Comparison of ENCODE assay signal across 8 cellular contexts in genomic region chr3:196620228-196620627, GRCh38. TPM values are rescaled to one million over a fixed set of nuclear protein-coding genes. Genes with fewer than 3 reads are reported as not detected.
A peak's percentile ranks its signal among the peaks of the same experiment; 100 is the strongest.
DNase-seq lines count a peak whose midpoint lies in the region; ATAC-seq and TF ChIP-seq lines count a peak whose summit lies in the region.

No MANE protein-coding gene starts in this region.

- H3K4me2 ChIP-seq in hepatocyte: no peak overlapping the region

- no peak for TF ChIP-seq CTCF in hepatocyte (IDR thresholded peaks at IDR 0.05; ENCODE audit: poor library complexity)

- peak; percentile 21 for DNase-seq in stimulated activated naive CD4-positive, alpha-beta T cell treated with Interleukin-2 at 50 U/mL for 16 hours (lab: John Stamatoyannopoulos, UW)
- DNase-seq in stimulated activated naive CD4-positive, alpha-beta T cell (lab: John Stamatoyannopoulos, UW): no peak
- DNase-seq in SKM-1 treated with dmso at 0.1 percent for 144 hours (lab: John Stamatoyannopoulos, UW; ENCODE audit: unreplicated experiment) (peak; percentile 87), hepatocyte (ENCODE audit: low spot score) (no peak), cerebellum (ENCODE audit: low spot score) (no peak), T-helper 9 cell (no peak)

- H3K36me3 ChIP-seq in hepatocyte (replicated peaks; ENCODE audit: insufficient read depth, low read depth): no peaks in the 10 kb centered on the region

- H3K27ac ChIP-seq in hepatocyte: peak overlapping the region; percentile 56

- no peaks in the 10 kb centered on the region for H3K79me2 ChIP-seq in hepatocyte

- ATAC-seq in GM18519 (IDR thresholded peaks at IDR 0.05; ENCODE audit: low FRiP score, unreplicated experiment) (no peak), GM19452 (IDR thresholded peaks at IDR 0.05; ENCODE audit: unreplicated experiment) (no peak)

- no peaks in the 10 kb centered on the region for H3K4me1 ChIP-seq in hepatocyte (ENCODE audit: insufficient read depth)

- H3K9me3 ChIP-seq in hepatocyte (ENCODE audit: low read depth): no peaks in the 10 kb centered on the region

- H2AFZ ChIP-seq in hepatocyte: no peak overlapping the region

- no peaks in the 10 kb centered on the region for H3K27me3 ChIP-seq in hepatocyte

- H4K20me1 ChIP-seq in hepatocyte (ENCODE audit: insufficient read depth, poor library complexity, severe bottlenecking): no peaks in the 10 kb centered on the region

- WGBS in hepatocyte (ENCODE audit: low lambda C conversion rate, missing lambda C conversion rate): 83% methylated on average over 11 of the region's 11 CpGs

- H3K9me2 ChIP-seq in hepatocyte (replicated peaks; ENCODE audit: insufficient read depth): no peaks in the 10 kb centered on the region

- no peak overlapping the region for H3K4me3 ChIP-seq in hepatocyte

RNA-seq across cellular contexts. Expression of gene NRROS, which starts 19.3 kb away (rescaled TPM):
- total RNA-seq in hepatocyte: 0.33 and 0.36 TPM in 2 replicates
- polyA plus RNA-seq in hepatocyte: not detected in 2 replicates
- total RNA-seq in cerebellum: 1.9 TPM

RNA-seq across cellular contexts. Expression of gene FBXO45, which starts 51.8 kb away (rescaled TPM):
- total RNA-seq in hepatocyte (10.1 and 12.2 TPM in 2 replicates), cerebellum (25.7 TPM)
- 3.4 and 6.8 TPM in 2 replicates for polyA plus RNA-seq in hepatocyte

RNA-seq across cellular contexts. Expression of gene WDR53, which starts 51.9 kb away (rescaled TPM):
- 6.4 and 6.9 TPM in 2 replicates for total RNA-seq in hepatocyte
- 7.2 and 8.8 TPM in 2 replicates for polyA plus RNA-seq in hepatocyte
- 4.5 TPM for total RNA-seq in cerebellum

Comparison
In these comparisons a context has a peak if more than half of its experiments do, and no peak if none do; other contexts are left out.
1. DNase-seq: peak in stimulated activated naive CD4-positive, alpha-beta T cell treated with Interleukin-2 at 50 U/mL for 16 hours (single experiment) and SKM-1 treated with dmso at 0.1 percent for 144 hours (single experiment); none in stimulated activated naive CD4-positive, alpha-beta T cell (0 of 6), hepatocyte (single experiment), cerebellum (single experiment) and T-helper 9 cell (single experiment).